Comparison of ENCODE assay signal across 16 cellular contexts in genomic region chr9:127815512-127816361, GRCh38. TPM values are rescaled to one million over a fixed set of nuclear protein-coding genes. Genes with fewer than 3 reads are reported as not detected.
DNase-seq lines count a peak whose midpoint lies in the region; ATAC-seq and TF ChIP-seq lines count a peak whose summit lies in the region.
"Had no signal": no experiment of that assay in that cellular context is flagged by ENCODE, and none has a peak within 500 bp of the region (broad histone marks: within the 10 kb centered on the region; RNA-seq: fewer than 3 reads in every experiment).

No MANE protein-coding gene starts in this region.

- no peaks in the 10 kb centered on the region for H3K9me3 Mint-ChIP-seq in natural killer cell treated with Interleukin-12 subunit alpha and Interleukin-12 subunit beta and Interleukin-15 and Interleukin-18, amount 100 ng/mL, for 72 hours
- no peaks in the 10 kb centered on the region for H3K9me3 Mint-ChIP-seq in natural killer cell
- H3K9me3 Mint-ChIP-seq: CD14-positive monocyte had no signal

- peak in 1 of 2 donors; percentile 2 for ATAC-seq in natural killer cell treated with Interleukin-12 subunit alpha and Interleukin-12 subunit beta and Interleukin-15 and Interleukin-18, amount 100 ng/mL, for 72 hours
- ATAC-seq in natural killer cell (no peak), left lobe of liver (peak; percentile 1), GM18520 (IDR thresholded peaks at IDR 0.05; ENCODE audit: unreplicated experiment) (no peak)

- peak; percentile 55 for DNase-seq in natural killer cell treated with Interleukin-12 subunit alpha and Interleukin-12 subunit beta and Interleukin-15 and Interleukin-18, amount 100 ng/mL, for 72 hours (ENCODE audit: low spot score)
- DNase-seq in natural killer cell (no peak), left lobe of liver (ENCODE audit: low spot score) (no peak), head of caudate nucleus (no peak), nucleus accumbens (lab: John Stamatoyannopoulos, UW) (no peak)
- DNase-seq: activated CD4-positive, alpha-beta T cell treated with anti-CD3 and anti-CD28 coated beads for 48 hours; activated effector memory CD4-positive, alpha-beta T cell treated with Interleukin-2 at 50 U/mL for 16 hours; hippocampal formation; islet precursor cell; KG1; MV-4-11; NCI-H1930; RPMI8226; stimulated activated CD4-positive, alpha-beta T cell treated with anti-CD3 and anti-CD28 coated beads, Interleukin-4, amount 100 ng/mL, for 24 hours had no signal

- intact Hi-C loops in natural killer cell (cut with micrococcal nuclease): no loop called here
- intact Hi-C loops in head of caudate nucleus (cut with DNase I): no loop called here

- no peaks in the 10 kb centered on the region for H3K4me1 Mint-ChIP-seq in natural killer cell treated with Interleukin-12 subunit alpha and Interleukin-12 subunit beta and Interleukin-15 and Interleukin-18, amount 100 ng/mL, for 72 hours (ENCODE audit: low read depth in 2 of 2)
- no peaks in the 10 kb centered on the region for H3K4me1 Mint-ChIP-seq in natural killer cell
- H3K4me1 Mint-ChIP-seq: CD14-positive monocyte had no signal

- TF ChIP-seq CTCF in natural killer cell (IDR thresholded peaks at IDR 0.05): no peak

- H3K27ac Mint-ChIP-seq in natural killer cell treated with Interleukin-12 subunit alpha and Interleukin-12 subunit beta and Interleukin-15 and Interleukin-18, amount 100 ng/mL, for 72 hours: no peak overlapping the region
- no peak overlapping the region for H3K27ac Mint-ChIP-seq in natural killer cell

- H3K4me3 Mint-ChIP-seq in natural killer cell treated with Interleukin-12 subunit alpha and Interleukin-12 subunit beta and Interleukin-15 and Interleukin-18, amount 100 ng/mL, for 72 hours: no peak overlapping the region
- H3K4me3 Mint-ChIP-seq in natural killer cell: no peak overlapping the region
- H3K4me3 Mint-ChIP-seq: CD14-positive monocyte had no signal

- no peaks in the 10 kb centered on the region for H3K27me3 Mint-ChIP-seq in natural killer cell treated with Interleukin-12 subunit alpha and Interleukin-12 subunit beta and Interleukin-15 and Interleukin-18, amount 100 ng/mL, for 72 hours
- no peaks in the 10 kb centered on the region for H3K27me3 Mint-ChIP-seq in natural killer cell (ENCODE audit: low read depth in 2 of 2)

- H3K36me3 Mint-ChIP-seq in natural killer cell treated with Interleukin-12 subunit alpha and Interleukin-12 subunit beta and Interleukin-15 and Interleukin-18, amount 100 ng/mL, for 72 hours: no peaks in the 10 kb centered on the region
- H3K36me3 Mint-ChIP-seq in natural killer cell: no peaks in the 10 kb centered on the region

RNA-seq across cellular contexts. Expression of gene FPGS, which starts 13.1 kb away (rescaled TPM):
- 100 to 1,000 TPM in 1 of 2 donors, 10 to 100 TPM in 1; 96.0 to 150 TPM for total RNA-seq in natural killer cell treated with Interleukin-12 subunit alpha and Interleukin-12 subunit beta and Interleukin-15 and Interleukin-18, amount 100 ng/mL, for 72 hours
- total RNA-seq in natural killer cell (100 to 1,000 TPM in 2 of 3 donors, 10 to 100 TPM in 1; 99.1 to 108 (median 107) TPM), left lobe of liver (82.9 TPM)

RNA-seq across cellular contexts. Expression of gene CDK9, which starts 29.9 kb away (rescaled TPM):
- 100 to 1,000 TPM; 119 to 132 TPM for total RNA-seq in natural killer cell treated with Interleukin-12 subunit alpha and Interleukin-12 subunit beta and Interleukin-15 and Interleukin-18, amount 100 ng/mL, for 72 hours
- total RNA-seq in natural killer cell (100 to 1,000 TPM; 181 to 207 (median 188) TPM), left lobe of liver (55.5 TPM)

RNA-seq across cellular contexts. Expression of gene SH2D3C, which starts 37.3 kb away (rescaled TPM):
- 10 to 100 TPM; 23.9 to 29.1 TPM for total RNA-seq in natural killer cell treated with Interleukin-12 subunit alpha and Interleukin-12 subunit beta and Interleukin-15 and Interleukin-18, amount 100 ng/mL, for 72 hours
- 10 to 100 TPM; 42.8 to 86.8 (median 56.6) TPM for total RNA-seq in natural killer cell
- total RNA-seq in left lobe of liver: 3.4 TPM

RNA-seq across cellular contexts. Expression of gene ENG, which starts 38.7 kb away (rescaled TPM):
- total RNA-seq in natural killer cell treated with Interleukin-12 subunit alpha and Interleukin-12 subunit beta and Interleukin-15 and Interleukin-18, amount 100 ng/mL, for 72 hours: 10 to 100 TPM; 12.7 to 34.1 TPM
- 10 to 100 TPM in 2 of 3 donors, 1 to 10 TPM in 1; 8.5 to 13.6 (median 12.3) TPM for total RNA-seq in natural killer cell
- 34.1 TPM for total RNA-seq in left lobe of liver
